8 cellular contexts compared by ENCODE assay signal in genomic region chr9:129175515-129175824, GRCh38. TPM values are rescaled to one million over a fixed set of nuclear protein-coding genes. Genes with fewer than 3 reads are reported as not detected.
DNase-seq lines count a peak whose midpoint lies in the region; ATAC-seq and TF ChIP-seq lines count a peak whose summit lies in the region.

No MANE protein-coding gene starts in this region.

- intact Hi-C loops in ascending aorta (cut with DNase I), result loop anchor here (5.0 kb wide), 4 partner anchors 142 to 452 kb away; partner anchors contain the start of gene NTMT1
- intact Hi-C loops in thyroid gland (cut with DNase I), result loop anchor here (5.0 kb wide), 1 partner anchor 33 kb away; no protein-coding TSS in a partner anchor

- H3K9ac ChIP-seq in liver (ENCODE audit: low read depth in 1 of 2, low read length in 2 of 2), result peak overlapping the region; percentile 95 to 96

- TF ChIP-seq POLR2A in thyroid gland (IDR thresholded peaks at IDR 0.05), result no peak

- H3K4me3 ChIP-seq in ascending aorta (peak overlapping the region; percentile 81 to 100), liver (ENCODE audit: low read depth in 1 of 3, low read length in 3 of 3) (peak overlapping the region; percentile 44 to 90 (median 85)), thyroid gland (replicated peaks in 1 of 3) (peak overlapping the region in 1 of 3 donors; percentile 81)

- peak overlapping the region; percentile 81 for H3K27ac Mint-ChIP-seq in activated CD8-positive, alpha-beta memory T cell treated with anti-CD3 and anti-CD28 coated beads, Interleukin-2, amount 10 ng/mL, durations not matched to agents 7 days and 5 days

- H3K27me3 ChIP-seq in ascending aorta, result no peaks in the 10 kb centered on the region
- no peaks in the 10 kb centered on the region for H3K27me3 ChIP-seq in liver (ENCODE audit: control insufficient read depth in 4 of 4, insufficient read depth in 4 of 4, low read length in 3 of 4)
- H3K27me3 ChIP-seq in thyroid gland, result no peaks in the 10 kb centered on the region

- no peak for ATAC-seq in activated CD8-positive, alpha-beta memory T cell treated with anti-CD3 and anti-CD28 coated beads, Interleukin-2, amount 10 ng/mL, durations not matched to agents 7 days and 5 days
- no peak for ATAC-seq in HG03342 (IDR thresholded peaks at IDR 0.05; ENCODE audit: unreplicated experiment)
- no peak for ATAC-seq in HG03571 (IDR thresholded peaks at IDR 0.05; ENCODE audit: unreplicated experiment)

- TF ChIP-seq CTCF in ascending aorta (IDR thresholded peaks at IDR 0.05), result no peak
- no peak for TF ChIP-seq CTCF in liver (IDR thresholded peaks at IDR 0.05; ENCODE audit: low read depth, low read length, missing input control)
- no peak for TF ChIP-seq CTCF in thyroid gland (IDR thresholded peaks at IDR 0.05)

- no peaks in the 10 kb centered on the region for H3K9me3 Mint-ChIP-seq in activated CD8-positive, alpha-beta memory T cell treated with anti-CD3 and anti-CD28 coated beads, Interleukin-2, amount 10 ng/mL, durations not matched to agents 7 days and 5 days (ENCODE audit: low read depth)

- no peaks in the 10 kb centered on the region for H3K36me3 ChIP-seq in ascending aorta
- no peaks in the 10 kb centered on the region for H3K36me3 ChIP-seq in liver (ENCODE audit: control insufficient read depth in 4 of 4, insufficient read depth in 3 of 4, low read depth in 1 of 4, low read length in 3 of 4)
- H3K36me3 ChIP-seq in thyroid gland, result no peaks in the 10 kb centered on the region

- no peak for DNase-seq in activated CD8-positive, alpha-beta memory T cell treated with anti-CD3 and anti-CD28 coated beads, Interleukin-2, amount 10 ng/mL, durations not matched to agents 7 days and 5 days
- DNase-seq in activated CD8-positive, alpha-beta memory T cell treated with anti-CD3 and anti-CD28 coated beads, Interleukin-2, amount 50 U/mL, for 4 hours, result no peak
- DNase-seq in ascending aorta (ENCODE audit: low spot score in 2 of 2) (no peak), thyroid gland (no peak), mucosa of gallbladder (ENCODE audit: low spot score) (no peak)

- 2% methylated on average over 10 of the region's 10 CpGs for WGBS in liver
- 0 to 2% methylated on average over 10 of the region's 10 CpGs for WGBS in thyroid gland, 2 donors

- peaks cover 20% of the 10 kb centered on the region for H3K4me1 Mint-ChIP-seq in activated CD8-positive, alpha-beta memory T cell treated with anti-CD3 and anti-CD28 coated beads, Interleukin-2, amount 10 ng/mL, durations not matched to agents 7 days and 5 days

- CTCF ChIA-PET in activated CD8-positive, alpha-beta memory T cell treated with anti-CD3 and anti-CD28 coated beads, Interleukin-2, amount 10 ng/mL, durations not matched to agents 7 days and 5 days (lab: Charles Lee), result interaction anchor here (0.9 to 13.4 kb wide), 21 partner anchors 10 to 449 kb away, joined by 3 to 249 read pairs (median 6); partner anchors contain the start of genes DOLPP1, NTMT1 and PTPA

- no peak for TF ChIP-seq RAD21 in liver (IDR thresholded peaks at IDR 0.05)

- H3K27me3 Mint-ChIP-seq in activated CD8-positive, alpha-beta memory T cell treated with anti-CD3 and anti-CD28 coated beads, Interleukin-2, amount 10 ng/mL, durations not matched to agents 7 days and 5 days, result peaks cover 19% of the 10 kb centered on the region

- H3K4me1 ChIP-seq in ascending aorta (peaks cover 12 to 22% of the 10 kb centered on the region in 2 donors), liver (ENCODE audit: control insufficient read depth in 4 of 4, insufficient read depth in 4 of 4, low read length in 3 of 4) (peaks cover 4 to 29% (median 10%) of the 10 kb centered on the region in 4 donors), thyroid gland (peaks cover 42 to 46% of the 10 kb centered on the region in 2 donors)

- peak overlapping the region; percentile 74 for H3K4me3 Mint-ChIP-seq in activated CD8-positive, alpha-beta memory T cell treated with anti-CD3 and anti-CD28 coated beads, Interleukin-2, amount 10 ng/mL, durations not matched to agents 7 days and 5 days

- peak overlapping the region; percentile 97 to 100 for H3K27ac ChIP-seq in ascending aorta
- peak overlapping the region; percentile 99 for H3K27ac ChIP-seq in liver (ENCODE audit: low read depth in 1 of 2, low read length in 2 of 2)
- H3K27ac ChIP-seq in thyroid gland, result peak overlapping the region; percentile 94 to 100 (median 98)

- H3K9me3 ChIP-seq in ascending aorta (no peaks in the 10 kb centered on the region), liver (ENCODE audit: control insufficient read depth in 4 of 4, low read length in 3 of 4) (no peaks in the 10 kb centered on the region), thyroid gland (no peaks in the 10 kb centered on the region)

- H3K36me3 Mint-ChIP-seq in activated CD8-positive, alpha-beta memory T cell treated with anti-CD3 and anti-CD28 coated beads, Interleukin-2, amount 10 ng/mL, durations not matched to agents 7 days and 5 days, result no peaks in the 10 kb centered on the region

TF ChIP-seq in liver, 16 proteins besides CTCF, POLR2A, EP300 and RAD21:
- TF ChIP-seq GABPA (IDR thresholded peaks at IDR 0.05 in 1 of 2, conservative IDR thresholded peaks at IDR 0.05 in 1 of 2) (no peak), JUND (IDR thresholded peaks at IDR 0.05) (no peak), RXRA (IDR thresholded peaks at IDR 0.05) (no peak), FOXA2 (IDR thresholded peaks at IDR 0.05) (no peak), NR2F2 (IDR thresholded peaks at IDR 0.05) (no peak), TAF1 (conservative IDR thresholded peaks at IDR 0.05) (no peak)
- TF ChIP-seq, protein P1, sequence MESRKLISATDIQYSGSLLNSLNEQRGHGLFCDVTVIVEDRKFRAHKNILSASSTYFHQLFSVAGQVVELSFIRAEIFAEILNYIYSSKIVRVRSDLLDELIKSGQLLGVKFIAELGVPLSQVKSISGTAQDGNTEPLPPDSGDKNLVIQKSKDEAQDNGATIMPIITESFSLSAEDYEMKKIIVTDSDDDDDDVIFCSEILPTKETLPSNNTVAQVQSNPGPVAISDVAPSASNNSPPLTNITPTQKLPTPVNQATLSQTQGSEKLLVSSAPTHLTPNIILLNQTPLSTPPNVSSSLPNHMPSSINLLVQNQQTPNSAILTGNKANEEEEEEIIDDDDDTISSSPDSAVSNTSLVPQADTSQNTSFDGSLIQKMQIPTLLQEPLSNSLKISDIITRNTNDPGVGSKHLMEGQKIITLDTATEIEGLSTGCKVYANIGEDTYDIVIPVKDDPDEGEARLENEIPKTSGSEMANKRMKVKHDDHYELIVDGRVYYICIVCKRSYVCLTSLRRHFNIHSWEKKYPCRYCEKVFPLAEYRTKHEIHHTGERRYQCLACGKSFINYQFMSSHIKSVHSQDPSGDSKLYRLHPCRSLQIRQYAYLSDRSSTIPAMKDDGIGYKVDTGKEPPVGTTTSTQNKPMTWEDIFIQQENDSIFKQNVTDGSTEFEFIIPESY (IDR thresholded peaks at IDR 0.05), result no peak

RNA-seq across cellular contexts. Expression of gene IER5L, which starts 2.6 kb away (rescaled TPM):
- 1 to 10 TPM; 4.9 to 6.1 TPM for total RNA-seq in activated CD8-positive, alpha-beta memory T cell treated with anti-CD3 and anti-CD28 coated beads, Interleukin-2, amount 10 ng/mL, durations not matched to agents 7 days and 5 days
- total RNA-seq in ascending aorta, result 86.1 TPM
- total RNA-seq in liver, result 1 to 10 TPM; 1.9 to 3.0 TPM
- 1 to 10 TPM in 1 of 2 donors, under 1 TPM in 1; 0.40 to 3.3 TPM for polyA plus RNA-seq in liver
- total RNA-seq in thyroid gland, result 10 to 100 TPM in 3 of 4 donors, 1 to 10 TPM in 1; 7.8 to 20.2 (median 12.6) TPM
- 43.5 TPM for total RNA-seq in mucosa of gallbladder
